21 cellular contexts compared by ENCODE assay signal in genomic region chr12:79086546-79086945, GRCh38.
DNase-seq lines count a peak whose midpoint lies in the region; ATAC-seq and TF ChIP-seq lines count a peak whose summit lies in the region.
"Had no signal": no experiment of that assay in that cellular context is flagged by ENCODE, and none has a peak within 500 bp of the region (broad histone marks: within the 10 kb centered on the region; RNA-seq: fewer than 3 reads in every experiment).

No MANE protein-coding gene starts in this region.

- no peak overlapping the region for H3K4me3 ChIP-seq in retinal pigment epithelial cell (ENCODE audit: low read length)
- H3K4me3 ChIP-seq: A549; BLaER1 treated with 17β-estradiol and CSF1 and Interleukin-3, amounts not matched to agents 10 nM and 100 nM; K562; PC-9; SJSA1 had no signal

- peak overlapping the region; percentile 19; the same call in 1 of the 2 replicates for H3K27ac Mint-ChIP-seq in HFFc6
- H3K27ac Mint-ChIP-seq: CD8-positive, alpha-beta memory T cell had no signal

- H3K27me3 Mint-ChIP-seq in HFFc6 (ENCODE audit: insufficient read depth), result no peaks in the 10 kb centered on the region
- H3K27me3 Mint-ChIP-seq: CD8-positive, alpha-beta memory T cell had no signal

- TF ChIP-seq CTCF in HFFc6 (IDR thresholded peaks at IDR 0.05), result no peak
- TF ChIP-seq CTCF in retinal pigment epithelial cell (conservative IDR thresholded peaks at IDR 0.05; ENCODE audit: low read depth, low read length), result no peak

- no peaks in the 10 kb centered on the region for H3K9me3 Mint-ChIP-seq in HFFc6
- H3K9me3 Mint-ChIP-seq: H9 had no signal

- peaks cover 19% of the 10 kb centered on the region for H3K4me1 Mint-ChIP-seq in HFFc6 (ENCODE audit: low read depth)
- H3K4me1 Mint-ChIP-seq: CD8-positive, alpha-beta memory T cell had no signal

- peak overlapping the region; percentile 64 for H3K4me3 Mint-ChIP-seq in HFFc6
- H3K4me3 Mint-ChIP-seq: CD8-positive, alpha-beta memory T cell; H9 had no signal

- DNase-seq in HFFc6 (peak; percentile 1), UCSD-AML1 (lab: John Stamatoyannopoulos, UW; ENCODE audit: unreplicated experiment) (peak; percentile 4), kidney tubule cell (ENCODE audit: low spot score) (peak; percentile 50), retinal pigment epithelial cell (ENCODE audit: low read depth) (peak; percentile 45), iPS-NIHi11 (ENCODE audit: low spot score) (no peak), SK-N-DZ (ENCODE audit: low spot score) (no peak)
- no peak for DNase-seq in stimulated activated CD4-positive, alpha-beta T cell treated with anti-CD3 and anti-CD28 coated beads, Interleukin-15, amount 100 ng/mL, for 24 hours
- DNase-seq: CD8-positive, alpha-beta memory T cell; DND-41; H9; NCI-H1048; NCI-H1436 treated with DMSO at 0.1 percent for 48 hours; NCI-H2029 treated with DMSO at 0.1 percent for 48 hours; NCI-H2171 treated with DMSO at 0.1 percent for 48 hours; NCI-H446 treated with DMSO at 0.1 percent for 48 hours; PC-9 had no signal

- H3K36me3 Mint-ChIP-seq in HFFc6 (ENCODE audit: low read depth), result no peaks in the 10 kb centered on the region
- H3K36me3 Mint-ChIP-seq: CD8-positive, alpha-beta memory T cell had no signal

- no peak for ATAC-seq in GM19328 (IDR thresholded peaks at IDR 0.05; ENCODE audit: unreplicated experiment)
- ATAC-seq: A549, K562 had no signal

Comparison
In these comparisons a context has a peak if more than half of its experiments do, and no peak if none do; other contexts are left out.
1. DNase-seq: peak in HFFc6 (single experiment), UCSD-AML1 (single experiment), kidney tubule cell (single experiment) and retinal pigment epithelial cell (single experiment); none in iPS-NIHi11 (single experiment), stimulated activated CD4-positive, alpha-beta T cell treated with anti-CD3 and anti-CD28 coated beads, Interleukin-15, amount 100 ng/mL, for 24 hours (single experiment) and SK-N-DZ (single experiment).